ENCODE assay signal across 18 cellular contexts in the genomic region with DNA sequence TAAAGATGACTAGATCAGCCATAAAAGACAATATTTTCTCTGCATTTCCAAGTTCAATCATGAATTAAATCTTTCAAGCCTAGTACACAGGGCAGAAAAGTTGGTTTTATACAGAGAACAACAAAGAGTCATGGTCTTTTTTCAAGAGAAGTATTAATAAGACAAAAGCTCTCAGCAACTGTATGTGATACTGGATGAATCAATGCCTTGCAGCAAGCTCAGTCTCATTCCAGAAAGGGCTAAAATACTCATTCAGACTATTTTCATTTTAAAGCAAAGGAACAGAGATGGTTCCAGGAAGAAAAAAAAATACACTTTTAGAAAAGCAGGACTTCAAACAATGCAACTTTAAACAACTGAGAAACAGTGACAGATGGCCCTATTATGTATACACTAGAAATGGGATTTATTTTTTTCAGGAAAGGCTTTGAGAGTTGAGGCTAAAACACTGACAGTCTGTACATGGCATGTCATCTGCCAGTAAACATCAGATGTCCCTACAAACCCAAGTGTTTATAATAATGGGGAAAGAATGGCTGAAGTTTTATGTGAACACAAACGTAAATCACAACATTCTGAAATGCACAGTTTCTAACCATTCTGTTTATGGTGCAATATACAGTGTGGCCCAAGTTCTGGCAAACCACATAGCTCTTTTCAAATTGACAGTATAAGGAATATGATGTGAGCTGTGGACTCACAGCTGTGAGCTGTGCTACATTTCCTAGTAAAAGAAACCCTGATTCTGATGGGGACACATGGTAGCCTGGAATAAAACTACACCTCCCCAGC.
DNase-seq lines count a peak whose midpoint lies in the region; ATAC-seq, FAIRE-seq and TF ChIP-seq lines count a peak whose summit lies in the region.
"Had no signal": no experiment of that assay in that cellular context is flagged by ENCODE, and none has a peak within 500 bp of the region (broad histone marks: within the 10 kb centered on the region; RNA-seq: fewer than 3 reads in every experiment).

No MANE protein-coding gene starts in this region.

- intact Hi-C loops in PC-9 (cut with micrococcal nuclease; ENCODE audit: unreplicated experiment), result loop anchor here (5.0 kb wide), 3 partner anchors 40 to 120 kb away; no protein-coding TSS in a partner anchor

- peak overlapping the region; percentile 33 for H3K27ac Mint-ChIP-seq in endothelial cell (ENCODE audit: unreplicated experiment)
- H3K27ac Mint-ChIP-seq: activated naive CD4-positive, alpha-beta T cell treated with anti-CD3 and anti-CD28 coated beads, Interleukin-2, amount 50 U/mL, for 24 hours; T-helper 17 cell had no signal

- no peak overlapping the region for H2AFZ ChIP-seq in PC-9

- H3K27me3 Mint-ChIP-seq in endothelial cell (ENCODE audit: unreplicated experiment), result no peaks in the 10 kb centered on the region
- H3K27me3 Mint-ChIP-seq: activated naive CD4-positive, alpha-beta T cell treated with anti-CD3 and anti-CD28 coated beads, Interleukin-2, amount 50 U/mL, for 24 hours had no signal

- H3K4me2 ChIP-seq in PC-9, result no peak overlapping the region

- DNase-seq in GM19239 (ENCODE audit: insufficient read length, low spot score) (no peak), NCI-H69 (lab: John Stamatoyannopoulos, UW) (peak; percentile 39), endothelial cell (ENCODE audit: low spot score) (no peak), pons (ENCODE audit: low spot score) (peak; percentile 65), PC-9 (no peak)
- no peak for DNase-seq in activated T-cell treated with anti-CD3 and anti-CD28 coated beads, Interleukin-2, amount 50 U/mL, for 48 hours
- DNase-seq: activated CD4-positive, alpha-beta T cell treated with anti-CD3 and anti-CD28 coated beads, Interleukin-2, amount 50 U/mL, for 4 hours; cortex of kidney; left cardiac atrium; NCI-H1105; ovary; stimulated activated CD4-positive, alpha-beta T cell treated with anti-CD3 and anti-CD28 coated beads, Interleukin-1b, Interleukin-23, amount 100 ng/mL, for 48 hours; T-helper 17 cell had no signal

- no peak overlapping the region for H3K4me3 ChIP-seq in PC-9
- H3K4me3 ChIP-seq: BLaER1 treated with 17β-estradiol and CSF1 and Interleukin-3, amounts not matched to agents 10 nM and 100 nM; ovary had no signal

- peaks cover 89% of the 10 kb centered on the region for H3K79me2 ChIP-seq in PC-9 (ENCODE audit: low read depth)

- peaks cover 25% of the 10 kb centered on the region for H3K4me1 ChIP-seq in PC-9 (replicated peaks; ENCODE audit: insufficient read depth)

- H3K9me2 ChIP-seq in PC-9 (ENCODE audit: insufficient read depth), result no peaks in the 10 kb centered on the region

- FAIRE-seq in GM19239 (lab: Jason Lieb, UNC), result peak; percentile 49
- FAIRE-seq: frontal cortex had no signal

- no peaks in the 10 kb centered on the region for H3K27me3 ChIP-seq in PC-9 (ENCODE audit: insufficient read depth, low read depth)
- H3K27me3 ChIP-seq: BLaER1 treated with 17β-estradiol and CSF1 and Interleukin-3, amounts not matched to agents 10 nM and 100 nM; ovary had no signal

- H3K9me3 ChIP-seq in PC-9 (ENCODE audit: insufficient read depth, low read depth), result no peaks in the 10 kb centered on the region
- H3K9me3 ChIP-seq: BLaER1 treated with 17β-estradiol and CSF1 and Interleukin-3, amounts not matched to agents 10 nM and 100 nM; ovary had no signal

- H4K20me1 ChIP-seq in PC-9 (ENCODE audit: insufficient read depth), result 0 out of 2 replicates have a peak, but pooled peaks cover 5% of the 10 kb centered on the region

- H3K36me3 ChIP-seq in PC-9 (ENCODE audit: low read depth), result 0 out of 2 replicates have a peak, but pooled peaks cover 3% of the 10 kb centered on the region
- H3K36me3 ChIP-seq: BLaER1 treated with 17β-estradiol and CSF1 and Interleukin-3, amounts not matched to agents 10 nM and 100 nM; ovary had no signal

- TF ChIP-seq CTCF in endothelial cell (IDR thresholded peaks at IDR 0.05; ENCODE audit: unreplicated experiment), result no peak
- TF ChIP-seq CTCF in PC-9 (conservative IDR thresholded peaks at IDR 0.05), result no peak

- BruUV-seq in PC-9 (replicated peaks; lab: Mats Ljungman, UMichigan), result no TSS peak

- no peaks in the 10 kb centered on the region for H3K36me3 Mint-ChIP-seq in endothelial cell (ENCODE audit: low read depth, unreplicated experiment)
- H3K36me3 Mint-ChIP-seq: activated naive CD4-positive, alpha-beta T cell treated with anti-CD3 and anti-CD28 coated beads, Interleukin-2, amount 50 U/mL, for 24 hours had no signal

- peaks cover 27% of the 10 kb centered on the region for H3K4me1 Mint-ChIP-seq in endothelial cell (ENCODE audit: unreplicated experiment)
- H3K4me1 Mint-ChIP-seq: activated naive CD4-positive, alpha-beta T cell treated with anti-CD3 and anti-CD28 coated beads, Interleukin-2, amount 50 U/mL, for 24 hours had no signal

- POLR2A ChIA-PET in PC-9 (lab: Charles Lee; ENCODE audit: unreplicated experiment), result no interaction called here

- CTCF ChIA-PET in PC-9 (lab: Charles Lee), result interaction anchor here (0.7 to 1.8 kb wide), 6 partner anchors 17 to 119 kb away, joined by 3 to 7 read pairs (median 4); no protein-coding TSS in a partner anchor

- ATAC-seq in GM18517 (IDR thresholded peaks at IDR 0.05; ENCODE audit: unreplicated experiment), result no peak
- ATAC-seq in GM19324 (IDR thresholded peaks at IDR 0.05; ENCODE audit: low FRiP score, unreplicated experiment), result no peak
- ATAC-seq: T-helper 17 cell had no signal

- no peak overlapping the region for H3K27ac ChIP-seq in PC-9
- H3K27ac ChIP-seq: BLaER1 treated with 17β-estradiol and CSF1 and Interleukin-3, amounts not matched to agents 10 nM and 100 nM; ovary had no signal

- H3K4me3 Mint-ChIP-seq in endothelial cell (ENCODE audit: unreplicated experiment), result no peak overlapping the region
- H3K4me3 Mint-ChIP-seq: activated naive CD4-positive, alpha-beta T cell treated with anti-CD3 and anti-CD28 coated beads, Interleukin-2, amount 50 U/mL, for 24 hours; T-helper 17 cell had no signal

- H3K9me3 Mint-ChIP-seq in endothelial cell (ENCODE audit: unreplicated experiment), result no peaks in the 10 kb centered on the region
- H3K9me3 Mint-ChIP-seq: activated naive CD4-positive, alpha-beta T cell treated with anti-CD3 and anti-CD28 coated beads, Interleukin-2, amount 50 U/mL, for 24 hours had no signal

- H3F3A ChIP-seq in PC-9 (ENCODE audit: insufficient read depth, low read depth), result 0 out of 2 replicates have a peak, but pooled peaks cover 10% of the 10 kb centered on the region

Comparison
In these comparisons a context has a peak if more than half of its experiments do, and no peak if none do; other contexts are left out.
1. DNase-seq: peak in NCI-H69 (single experiment) and pons (single experiment); none in GM19239 (single experiment), endothelial cell (single experiment), PC-9 (0 of 2) and activated T-cell treated with anti-CD3 and anti-CD28 coated beads, Interleukin-2, amount 50 U/mL, for 48 hours (0 of 2).